In genomic region chr14:33897382-33897781, GRCh38 we compare ENCODE assay signal across 18 cellular contexts.
"Had no signal": no experiment of that assay in that cellular context is flagged by ENCODE, and none has a peak within 500 bp of the region (broad histone marks: within the 10 kb centered on the region; RNA-seq: fewer than 3 reads in every experiment).

No MANE protein-coding gene starts in this region.

- H3K27ac Mint-ChIP-seq: naive B cell, nephron, progenitor cell of endocrine pancreas had no signal

- H3K4me3 ChIP-seq: left lung, lung, pancreas, smooth muscle cell, suprapubic skin, tibial nerve, upper lobe of right lung, vagina had no signal

- H3K4me1 ChIP-seq: left lung, pancreas, tibial nerve, upper lobe of right lung, vagina had no signal

- H3K4me3 Mint-ChIP-seq: naive B cell, nephron had no signal

- H3K36me3 ChIP-seq: left lung, pancreas, suprapubic skin, tibial nerve, upper lobe of right lung, vagina had no signal

- H3K9me3 ChIP-seq: pancreas, suprapubic skin, upper lobe of right lung, vagina had no signal

- ATAC-seq: esophagus mucosa, left lung, pancreas, upper lobe of right lung had no signal

- H3K36me3 Mint-ChIP-seq: naive B cell had no signal

- DNase-seq: effector memory CD4-positive, alpha-beta T cell; islet precursor cell; left lung; mesendoderm; naive B cell; occipital lobe; pancreas; stimulated activated CD4-positive, alpha-beta T cell treated with anti-CD3 and anti-CD28 coated beads, Interleukin-2, amount 100 ng/mL, for 48 hours; stimulated activated naive CD4-positive, alpha-beta T cell treated with Interleukin-2 at 50 U/mL for 16 hours; upper lobe of right lung had no signal

- H3K27me3 Mint-ChIP-seq: progenitor cell of endocrine pancreas had no signal

- H3K4me1 Mint-ChIP-seq: naive B cell, nephron had no signal

- H3K27me3 ChIP-seq: left lung, pancreas, suprapubic skin, tibial nerve, upper lobe of right lung, vagina had no signal

- H3K4me2 ChIP-seq: smooth muscle cell had no signal

- H3K27ac ChIP-seq: left lung, pancreas, suprapubic skin, tibial nerve, upper lobe of right lung, vagina had no signal
